In the genomic region with DNA sequence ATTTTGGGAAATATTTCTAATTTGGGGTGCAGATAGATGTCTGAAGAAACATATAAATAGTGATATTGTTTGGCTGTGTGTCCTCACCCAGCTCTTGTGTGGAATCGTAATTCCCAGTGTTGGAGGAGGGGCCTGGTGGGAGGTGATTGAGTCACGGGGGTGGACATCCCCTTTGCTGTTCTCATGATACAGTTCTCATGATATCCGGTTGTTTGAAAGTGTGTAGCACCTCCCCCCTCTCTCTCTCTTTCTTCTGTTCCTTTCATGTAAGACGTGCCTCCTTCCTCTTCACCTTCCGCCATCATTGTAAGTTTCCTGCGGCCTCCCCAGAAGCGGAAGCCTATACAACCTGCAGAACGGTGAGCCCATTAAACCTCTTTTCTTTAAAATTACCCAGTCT, we compare ENCODE assay signal across 22 cellular contexts. TPM values are rescaled to one million over a fixed set of nuclear protein-coding genes. Genes with fewer than 3 reads are reported as not detected.
DNase-seq lines count a peak whose midpoint lies in the region; ATAC-seq, FAIRE-seq and TF ChIP-seq lines count a peak whose summit lies in the region.
"Had no signal": no experiment of that assay in that cellular context is flagged by ENCODE, and none has a peak within 500 bp of the region (broad histone marks: within the 10 kb centered on the region; RNA-seq: fewer than 3 reads in every experiment).

No MANE protein-coding gene starts in this region.

- TF ChIP-seq RAD21 in H1 (IDR thresholded peaks at IDR 0.05 in 1 of 2, conservative IDR thresholded peaks at IDR 0.05 in 1 of 2; ENCODE audit: low read depth in 2 of 2, low read length in 2 of 2): no peak

- no peaks in the 10 kb centered on the region for H3K27me3 ChIP-seq in PC-9 (ENCODE audit: insufficient read depth, low read depth)
- no peaks in the 10 kb centered on the region for H3K27me3 ChIP-seq in H1 (replicated peaks in 1 of 4; ENCODE audit: control insufficient read depth in 3 of 4, extremely low read depth in 1 of 4, insufficient read depth in 3 of 4, low read length in 3 of 4)
- no peaks in the 10 kb centered on the region for H3K27me3 ChIP-seq in aorta (ENCODE audit: control insufficient read depth in 1 of 2, insufficient read depth in 2 of 2, low read length in 1 of 2)
- no peaks in the 10 kb centered on the region for H3K27me3 ChIP-seq in trophoblast cell (ENCODE audit: insufficient read depth, low read length)
- H3K27me3 ChIP-seq: BLaER1 had no signal

- H2BK12ac ChIP-seq in H1 (ENCODE audit: low read depth, low read length) (no peak overlapping the region), trophoblast cell (ENCODE audit: low read length) (no peak overlapping the region)

- H3K4ac ChIP-seq in H1 (replicated peaks; ENCODE audit: insufficient read length, low read depth, low read length) (no peak overlapping the region), trophoblast cell (ENCODE audit: low read depth, low read length) (no peak overlapping the region)

- no peak overlapping the region for H2BK15ac ChIP-seq in H1 (ENCODE audit: low read length)

- TF ChIP-seq CTCF in PC-9 (conservative IDR thresholded peaks at IDR 0.05): no peak
- TF ChIP-seq CTCF in H1 (IDR thresholded peaks at IDR 0.05; ENCODE audit: control extremely low read depth in 1 of 3, insufficient read depth in 1 of 3, low read depth in 1 of 3, low read length in 3 of 3): no peak

- peak; percentile 18 for DNase-seq in activated CD4-positive, alpha-beta T cell treated with anti-CD3 and anti-CD28 coated beads, Interleukin-2, amount 10 ng/mL, durations not matched to agents 24 days and 14 days
- DNase-seq in activated CD4-positive, alpha-beta T cell treated with anti-CD3 and anti-CD28 coated beads for 48 hours: no peak
- no peak for DNase-seq in PC-9
- DNase-seq in H1 (ENCODE audit: low read depth in 1 of 2, low spot score in 2 of 2): no peak
- DNase-seq in aorta: no peak
- DNase-seq in AML-193 (lab: John Stamatoyannopoulos, UW): no peak
- DNase-seq in trophoblast cell: no peak
- DNase-seq: CD4-positive, alpha-beta memory T cell; DMS153; DMS79; GOT3; HFFc6; IMR-90; KG1 had no signal

- intact Hi-C loops in activated CD4-positive, alpha-beta T cell treated with anti-CD3 and anti-CD28 coated beads, Interleukin-2, amount 10 ng/mL, durations not matched to agents 24 days and 14 days (cut with micrococcal nuclease): no loop called here
- intact Hi-C loops in PC-9 (cut with micrococcal nuclease; ENCODE audit: unreplicated experiment) (loop anchor here (10.0 kb wide), 1 partner anchor 184 kb away; no protein-coding TSS in a partner anchor), aorta (cut with DNase I) (no loop called here)

- H3K23me2 ChIP-seq in H1 (ENCODE audit: low read depth, low read length): no peaks in the 10 kb centered on the region

- H3K79me2 ChIP-seq in PC-9 (ENCODE audit: low read depth): no peaks in the 10 kb centered on the region
- H3K79me2 ChIP-seq in H1 (ENCODE audit: control insufficient read depth in 1 of 2, insufficient read depth in 2 of 2, low read length in 2 of 2): no peaks in the 10 kb centered on the region
- H3K79me2 ChIP-seq in trophoblast cell (ENCODE audit: control insufficient read depth, insufficient read depth, low read length, poor library complexity): no peaks in the 10 kb centered on the region

- H3K4me1 Mint-ChIP-seq in activated CD4-positive, alpha-beta T cell treated with anti-CD3 and anti-CD28 coated beads, Interleukin-2, amount 10 ng/mL, durations not matched to agents 24 days and 14 days: no peaks in the 10 kb centered on the region
- H3K4me1 Mint-ChIP-seq: CD14-positive monocyte; CD4-positive, alpha-beta memory T cell had no signal

- no peaks in the 10 kb centered on the region for H3K36me3 Mint-ChIP-seq in activated CD4-positive, alpha-beta T cell treated with anti-CD3 and anti-CD28 coated beads, Interleukin-2, amount 10 ng/mL, durations not matched to agents 24 days and 14 days (ENCODE audit: low read depth)
- H3K36me3 Mint-ChIP-seq: CD14-positive monocyte; CD4-positive, alpha-beta memory T cell had no signal

- no peak for TF ChIP-seq POLR2A in H1 (IDR thresholded peaks at IDR 0.05; ENCODE audit: control extremely low read depth in 1 of 2, low read depth in 2 of 2, low read length in 2 of 2)

- H3K9ac ChIP-seq in H1 (replicated peaks in 1 of 4; ENCODE audit: extremely low read depth in 1 of 4, low read depth in 3 of 4, low read length in 3 of 4) (no peak overlapping the region), trophoblast cell (ENCODE audit: low read length) (no peak overlapping the region)
- H3K9ac ChIP-seq: BLaER1 had no signal

- H3K4me3 ChIP-seq in PC-9: no peak overlapping the region
- no peak overlapping the region for H3K4me3 ChIP-seq in H1 (ENCODE audit: extremely low read depth in 1 of 4, insufficient read depth in 2 of 4, low read depth in 3 of 4, low read length in 4 of 4)
- H3K4me3 ChIP-seq in aorta (ENCODE audit: low read length in 2 of 2): no peak overlapping the region
- no peak overlapping the region for H3K4me3 ChIP-seq in trophoblast cell (ENCODE audit: low read depth, low read length)
- H3K4me3 ChIP-seq: A549, BLaER1, GM12878, HAP-1 had no signal

- no peak overlapping the region for H3K14ac ChIP-seq in H1 (ENCODE audit: insufficient read length)
- H3K14ac ChIP-seq in trophoblast cell (ENCODE audit: low read length): no peak overlapping the region

- 88% methylated on average over 8 of the region's 8 CpGs; no CpG with 5 or more reads in 1 of the 2 experiments for WGBS in H1 (ENCODE audit: extremely low coverage in 1 of 2, insufficient coverage in 1 of 2, insufficient read length in 1 of 2, insufficient replicate concordance in 2 of 2, low coverage in 1 of 2, low lambda C conversion rate in 2 of 2, missing lambda C conversion rate in 1 of 2), 2 experiments
- 77 to 80% methylated on average over 8 of the region's 8 CpGs for WGBS in aorta, 2 donors
- no CpG with 5 or more reads among the region's 8 CpGs for WGBS in trophoblast cell (ENCODE audit: extremely low coverage, insufficient coverage, insufficient read length)

- no peak for ATAC-seq in aorta (ENCODE audit: low FRiP score)
- ATAC-seq: A549, GM12878 had no signal

- H2BK5ac ChIP-seq in H1 (ENCODE audit: low read depth, low read length) (no peak overlapping the region), trophoblast cell (ENCODE audit: low read depth, low read length, poor library complexity) (no peak overlapping the region)

- no peaks in the 10 kb centered on the region for H3F3A ChIP-seq in PC-9 (ENCODE audit: insufficient read depth, low read depth)

- H3K18ac ChIP-seq in H1 (ENCODE audit: extremely low read depth, low read length) (no peak overlapping the region), trophoblast cell (ENCODE audit: low read length) (no peak overlapping the region)

- peaks cover 1% of the 10 kb centered on the region for H3K9me3 Mint-ChIP-seq in activated CD4-positive, alpha-beta T cell treated with anti-CD3 and anti-CD28 coated beads, Interleukin-2, amount 10 ng/mL, durations not matched to agents 24 days and 14 days

- TF ChIP-seq EP300 in H1 (IDR thresholded peaks at IDR 0.05; ENCODE audit: borderline replicate concordance in 1 of 2, low read depth in 2 of 2, low read length in 2 of 2): no peak

- no peak overlapping the region for H3K4me2 ChIP-seq in PC-9
- no peak overlapping the region for H3K4me2 ChIP-seq in H1 (ENCODE audit: insufficient read depth in 1 of 2, low read depth in 2 of 2, low read length in 2 of 2)
- H3K4me2 ChIP-seq in trophoblast cell (ENCODE audit: low read length): no peak overlapping the region
- H3K4me2 ChIP-seq: A549, BLaER1 had no signal

- H4K20me1 ChIP-seq in PC-9 (ENCODE audit: insufficient read depth): no peaks in the 10 kb centered on the region
- H4K20me1 ChIP-seq in H1 (replicated peaks in 1 of 2; ENCODE audit: control insufficient read depth in 1 of 2, insufficient read depth in 2 of 2, low read length in 2 of 2): no peaks in the 10 kb centered on the region
- H4K20me1 ChIP-seq: BLaER1 had no signal

- H3K4me3 Mint-ChIP-seq in activated CD4-positive, alpha-beta T cell treated with anti-CD3 and anti-CD28 coated beads, Interleukin-2, amount 10 ng/mL, durations not matched to agents 24 days and 14 days: no peak overlapping the region
- H3K4me3 Mint-ChIP-seq: CD14-positive monocyte; CD4-positive, alpha-beta memory T cell; HFFc6 had no signal

- H2BK120ac ChIP-seq in H1 (replicated peaks; ENCODE audit: low read depth, low read length) (no peak overlapping the region), trophoblast cell (ENCODE audit: insufficient read depth, low read length, poor library complexity) (no peak overlapping the region)

- CTCF ChIA-PET in PC-9 (lab: Charles Lee) (interaction anchor here (0.6 kb wide), 1 partner anchor 12 kb away, joined by 6 read pairs; no protein-coding TSS in a partner anchor), H1 (lab: Charles Lee; ENCODE audit: partially characterized antibody) (interaction anchor here (0.9 to 1.5 kb wide), 3 partner anchors 9 to 249 kb away, joined by 3 read pairs; no protein-coding TSS in a partner anchor)

- no TSS peak for BruUV-seq in PC-9 (replicated peaks; lab: Mats Ljungman, UMichigan)

- H4K91ac ChIP-seq in H1 (replicated peaks; ENCODE audit: insufficient read length, low read length) (no peak overlapping the region), trophoblast cell (ENCODE audit: low read depth, low read length) (no peak overlapping the region)

- no peak overlapping the region for H3K23ac ChIP-seq in H1 (ENCODE audit: insufficient read length)
- H3K23ac ChIP-seq in trophoblast cell (ENCODE audit: low read length): no peak overlapping the region

- H2BK20ac ChIP-seq in H1 (ENCODE audit: low read length): no peak overlapping the region

- H4K12ac ChIP-seq in trophoblast cell (ENCODE audit: low read depth, low read length): no peak overlapping the region

- H2AFZ ChIP-seq in PC-9: 0 out of 2 replicates have a peak overlapping the region, but pooled peaks have one; percentile 7
- H2AFZ ChIP-seq in H1 (ENCODE audit: low read length): peak overlapping the region; percentile 62; the same call in 1 of the 2 replicates
- no peak overlapping the region for H2AFZ ChIP-seq in trophoblast cell (ENCODE audit: insufficient read depth, low read length, poor library complexity)

- no peaks in the 10 kb centered on the region for H3K27me3 Mint-ChIP-seq in activated CD4-positive, alpha-beta T cell treated with anti-CD3 and anti-CD28 coated beads, Interleukin-2, amount 10 ng/mL, durations not matched to agents 24 days and 14 days

- POLR2A ChIA-PET in PC-9 (lab: Charles Lee; ENCODE audit: unreplicated experiment) (no interaction called here), H1 (lab: Charles Lee; ENCODE audit: partially characterized antibody) (interaction anchor here (1.3 kb wide), 1 partner anchor 11 kb away, joined by 3 read pairs; a partner anchor contains a TSS)

- H3K27ac Mint-ChIP-seq in activated CD4-positive, alpha-beta T cell treated with anti-CD3 and anti-CD28 coated beads, Interleukin-2, amount 10 ng/mL, durations not matched to agents 24 days and 14 days: no peak overlapping the region
- H3K27ac Mint-ChIP-seq: CD14-positive monocyte; CD4-positive, alpha-beta memory T cell; HFFc6 had no signal

- H3K79me1 ChIP-seq in H1 (ENCODE audit: low read depth, low read length): no peaks in the 10 kb centered on the region
- no peaks in the 10 kb centered on the region for H3K79me1 ChIP-seq in trophoblast cell (ENCODE audit: low read length)

- H4K5ac ChIP-seq in H1 (ENCODE audit: insufficient read length, low read depth, low read length): no peak overlapping the region

- H4K8ac ChIP-seq in H1 (ENCODE audit: extremely low read depth, insufficient read depth, low read length) (no peak overlapping the region), trophoblast cell (ENCODE audit: low read depth, low read length) (no peak overlapping the region)

- FAIRE-seq in H1 (lab: Jason Lieb, UNC): no peak
- FAIRE-seq: A549, GM12878, HTR-8/SVneo had no signal

- H3K36me3 ChIP-seq in PC-9 (ENCODE audit: low read depth): no peaks in the 10 kb centered on the region
- no peaks in the 10 kb centered on the region for H3K36me3 ChIP-seq in H1 (ENCODE audit: control insufficient read depth in 2 of 4, insufficient read depth in 4 of 4, low read length in 3 of 4)
- H3K36me3 ChIP-seq in aorta (ENCODE audit: control insufficient read depth in 1 of 2, insufficient read depth in 2 of 2, low read length in 1 of 2): no peaks in the 10 kb centered on the region
- H3K36me3 ChIP-seq in trophoblast cell (ENCODE audit: control insufficient read depth in 1 of 2, insufficient read depth in 2 of 2, low read length in 2 of 2): no peaks in the 10 kb centered on the region
- H3K36me3 ChIP-seq: BLaER1, HAP-1 had no signal

- H2AK5ac ChIP-seq in H1 (ENCODE audit: low read depth, low read length): no peak overlapping the region
- no peak overlapping the region for H2AK5ac ChIP-seq in trophoblast cell (ENCODE audit: low read length)

- H3K9me3 ChIP-seq in PC-9 (ENCODE audit: insufficient read depth, low read depth) (no peaks in the 10 kb centered on the region; the same call in 1 of the 2 replicates), H1 (ENCODE audit: insufficient read depth in 2 of 2, low read depth in 1 of 2, low read length in 1 of 2) (peaks cover under 1 to 3% of the 10 kb centered on the region in 2 experiments; a peak in 1 of 4 replicates), aorta (ENCODE audit: control insufficient read depth, low read length) (peaks cover under 1% of the 10 kb centered on the region), trophoblast cell (ENCODE audit: insufficient read depth, low read depth, low read length) (peaks cover 1% of the 10 kb centered on the region)
- H3K9me3 ChIP-seq: BLaER1, HAP-1 had no signal

- H3K4me1 ChIP-seq in PC-9 (replicated peaks; ENCODE audit: insufficient read depth) (peaks cover 12% of the 10 kb centered on the region), H1 (replicated peaks in 1 of 4; ENCODE audit: control insufficient read depth in 3 of 4, insufficient read depth in 4 of 4, low read length in 3 of 4) (no peaks in the 10 kb centered on the region), aorta (ENCODE audit: control insufficient read depth in 1 of 2, insufficient read depth in 2 of 2, low read length in 2 of 2) (no peaks in the 10 kb centered on the region), trophoblast cell (ENCODE audit: control insufficient read depth in 1 of 2, insufficient read depth in 2 of 2, low read length in 2 of 2) (peaks cover 0 to 3% of the 10 kb centered on the region in 2 experiments)
- H3K4me1 ChIP-seq: BLaER1, HAP-1 had no signal

- H3K56ac ChIP-seq in H1 (replicated peaks; ENCODE audit: insufficient read length, low read depth, low read length): no peak overlapping the region

- H3K27ac ChIP-seq in PC-9 (no peak overlapping the region), H1 (ENCODE audit: low read depth, low read length) (no peak overlapping the region), aorta (ENCODE audit: low read depth in 1 of 2, low read length in 2 of 2) (no peak overlapping the region), trophoblast cell (ENCODE audit: low read depth, low read length) (no peak overlapping the region)
- H3K27ac ChIP-seq: 22Rv1, A549, BLaER1, HL-60 had no signal

- H3K9me2 ChIP-seq in PC-9 (ENCODE audit: insufficient read depth): no peaks in the 10 kb centered on the region

RNA-seq across cellular contexts. Expression of a gene that starts 11.4 kb away (rescaled TPM):
- total RNA-seq in activated CD4-positive, alpha-beta T cell treated with anti-CD3 and anti-CD28 coated beads, Interleukin-2, amount 10 ng/mL, durations not matched to agents 24 days and 14 days: not detected in 2 replicates
- total RNA-seq in PC-9 (2021) (26.4 and 27.2 TPM in 2 replicates), aorta (under 1 TPM; 0.10 to 0.81 TPM)
- 14.6 and 16.0 TPM in 2 replicates for total RNA-seq in H1 (2021; fragmentation: NEBNext Ultra II Directional; extraction: Animal tissue kit (Norgen Biotek cat#: 25700))
- polyA plus RNA-seq in H1 (2011; rRNA removed) (3.7 and 3.9 TPM in 2 replicates), aorta (not detected)
- polyA plus RNA-seq in H1 (2011; cell fraction: cytosol; rRNA removed): 3.8 TPM
- polyA plus RNA-seq in H1 (2011; cell fraction: nucleus; rRNA removed): 10.7 TPM
- 4.1 to 7.1 TPM (median 5.7 TPM) in 4 replicates for polyA plus RNA-seq in H1 (2012, experiment 1 of 2)
- 1.5 TPM for polyA plus RNA-seq in H1 (2012, experiment 2 of 2)
- 15.1 TPM for polyA plus RNA-seq in H1 (2013, experiment 1 of 2)
- 14.5 TPM for polyA plus RNA-seq in H1 (2013, experiment 2 of 2)
- 12.2 and 14.9 TPM in 2 replicates for polyA minus RNA-seq in H1 (2011; rRNA and poly(A)+ RNA removed)
- polyA minus RNA-seq in H1 (2011; cell fraction: cytosol; rRNA and poly(A)+ RNA removed): 4.7 TPM
- 35.4 TPM for polyA minus RNA-seq in H1 (2011; cell fraction: nucleus; rRNA and poly(A)+ RNA removed)
- 2.9 and 3.1 TPM in 2 replicates for polyA plus RNA-seq in trophoblast cell (2013)
- total RNA-seq: CD4-positive, alpha-beta memory T cell; GM12878 had no signal
- polyA plus RNA-seq: CD14-positive monocyte; CD4-positive, alpha-beta memory T cell had no signal
